In the genomic region with DNA sequence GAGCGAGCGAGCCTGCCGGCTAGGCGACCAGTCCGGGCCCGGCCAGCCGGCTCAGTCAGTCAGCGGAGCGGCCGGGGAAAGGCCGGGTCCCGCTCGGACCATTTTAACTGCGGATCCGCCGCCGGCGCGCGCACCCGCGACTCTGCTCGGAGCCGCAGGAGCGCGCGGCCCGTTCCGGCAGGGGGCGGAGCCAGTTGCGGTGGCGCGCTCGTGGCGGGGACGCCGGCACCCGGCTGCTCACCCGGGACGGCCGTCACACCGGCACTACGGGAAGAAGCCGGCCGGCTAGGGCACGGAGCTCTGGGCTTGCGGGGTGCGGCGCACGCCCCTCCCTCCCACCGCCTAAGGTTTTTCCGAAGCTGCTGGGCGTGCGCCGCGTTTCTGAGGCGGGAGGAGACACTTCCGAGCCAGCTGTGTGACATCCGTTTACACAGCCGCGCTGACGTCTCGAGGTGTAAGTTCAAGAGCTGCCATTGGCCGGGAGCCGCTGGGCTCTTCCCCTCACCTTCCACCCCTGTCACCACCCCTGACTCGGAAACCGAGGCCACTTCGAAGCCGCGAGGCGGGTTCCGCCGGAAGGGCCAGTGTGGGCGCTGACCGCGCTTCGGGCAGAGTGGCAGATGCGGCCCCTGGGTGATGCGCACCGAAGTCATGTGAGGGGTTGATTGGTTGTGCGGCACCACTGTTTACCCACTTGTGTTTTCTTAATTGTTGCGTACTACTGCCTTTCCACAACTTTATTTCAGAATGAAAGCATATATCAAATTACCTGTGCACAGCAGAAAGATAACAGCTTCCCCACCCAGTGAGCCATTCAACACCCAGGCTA, we compare ENCODE assay signal across 8 cellular contexts. TPM values are rescaled to one million over a fixed set of nuclear protein-coding genes. Genes with fewer than 3 reads are reported as not detected.
A peak's percentile ranks its signal among the peaks of the same experiment; 100 is the strongest.
DNase-seq lines count a peak whose midpoint lies in the region; ATAC-seq and TF ChIP-seq lines count a peak whose summit lies in the region.

A gene (minus strand): TSS at position 144 of the 829 bp plus-strand sequence.

- ATAC-seq in HG02678 (IDR thresholded peaks at IDR 0.05; ENCODE audit: unreplicated experiment) = peak; percentile 71

- no peaks in the 10 kb centered on the region for H3K27me3 Mint-ChIP-seq in type B pancreatic cell

- H3K9me3 ChIP-seq in adipocyte (ENCODE audit: control insufficient read depth, low read length) = no peaks in the 10 kb centered on the region

- H3K9ac ChIP-seq in adipocyte (ENCODE audit: low read length) = peak within 1 kb of the TSS; percentile 98

- H3K4me1 Mint-ChIP-seq in type B pancreatic cell (ENCODE audit: unreplicated experiment) = peaks cover 12% of the 10 kb centered on the region

- no peaks in the 10 kb centered on the region for H3K9me3 Mint-ChIP-seq in type B pancreatic cell

- peaks cover 10% of the 10 kb centered on the region for H3K36me3 Mint-ChIP-seq in type B pancreatic cell

- DNase-seq in GM12864 (ENCODE audit: low read depth) (peak; percentile 92), NCI-H128 (lab: John Stamatoyannopoulos, UW; ENCODE audit: unreplicated experiment) (peak; percentile 53), SW480 (ENCODE audit: low spot score) (peak; percentile 99), adipocyte (ENCODE audit: low read depth) (peak; percentile 92), cardiac septum (ENCODE audit: low spot score) (peak; percentile 98), pons (ENCODE audit: low spot score) (peak; percentile 92), type B pancreatic cell (ENCODE audit: extremely low spot score, unreplicated experiment) (peak; percentile 91)

- H3K4me1 ChIP-seq in adipocyte (ENCODE audit: control insufficient read depth, insufficient read depth, low read length) = peaks cover 33% of the 10 kb centered on the region

- H3K4me3 ChIP-seq in GM12864 (ENCODE audit: low read depth, low read length) = peak within 1 kb of the TSS; percentile 63
- H3K4me3 ChIP-seq in adipocyte (ENCODE audit: low read length) = peak within 1 kb of the TSS; percentile 89

- TF ChIP-seq CTCF in GM12864 (IDR thresholded peaks at IDR 0.05; ENCODE audit: low read depth, low read length, missing control alignments) (no peak), type B pancreatic cell (conservative IDR thresholded peaks at IDR 0.05) (no peak)

- no peaks in the 10 kb centered on the region for H3K27me3 ChIP-seq in adipocyte (replicated peaks; ENCODE audit: control insufficient read depth, insufficient read depth, low read length)

- H3K36me3 ChIP-seq in adipocyte (ENCODE audit: control insufficient read depth, insufficient read depth, low read length, severe bottlenecking) = no peaks in the 10 kb centered on the region

- peak within 1 kb of the TSS; percentile 86 for H3K4me3 Mint-ChIP-seq in type B pancreatic cell

- intact Hi-C loops in cardiac septum (cut with DNase I) = loop anchor here (5.0 kb wide), 1 partner anchor 1030 kb away; no protein-coding TSS in a partner anchor

- H3K27ac Mint-ChIP-seq in type B pancreatic cell = peak within 1 kb of the TSS; percentile 91

RNA-seq across cellular contexts. Expression of the gene that starts here (rescaled TPM):
- 27.3 TPM for total RNA-seq in cardiac septum
- total RNA-seq in type B pancreatic cell (ENCODE audit: low replicate concordance) = 10.4 and 11.1 TPM in 2 replicates

Comparison
In these comparisons a context has a peak if more than half of its experiments do, and no peak if none do; other contexts are left out.
1. Peak in every context shown above with its lines: DNase-seq, ATAC-seq and H3K4me3 ChIP-seq.